ENCODE assay signal across 25 cellular contexts in the genomic region with DNA sequence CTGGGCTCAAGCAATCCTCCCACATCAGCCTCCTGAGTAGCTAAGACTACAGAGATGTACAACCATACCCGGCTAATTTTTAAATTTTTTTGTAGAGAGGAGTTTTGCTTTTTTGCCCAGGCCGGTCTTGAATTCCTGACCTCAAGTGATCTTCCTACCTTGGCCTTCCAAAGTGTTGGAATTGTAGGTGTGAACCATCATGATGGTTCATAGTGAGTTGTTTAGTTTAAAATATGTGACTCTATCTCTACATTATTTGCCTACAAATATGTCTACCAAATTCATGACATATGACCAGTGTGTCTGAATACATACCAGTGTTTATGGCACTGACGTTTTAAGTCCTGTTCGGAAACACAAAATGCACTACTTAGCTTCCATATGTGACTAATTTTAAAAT.
"Had no signal": no experiment of that assay in that cellular context is flagged by ENCODE, and none has a peak within 500 bp of the region (broad histone marks: within the 10 kb centered on the region; RNA-seq: fewer than 3 reads in every experiment).

No MANE protein-coding gene starts in this region.

- H3K4me1 ChIP-seq: colonic mucosa, foreskin keratinocyte had no signal

- H3K27me3 ChIP-seq: colonic mucosa, dorsolateral prefrontal cortex, esophagus muscularis mucosa, esophagus squamous epithelium, foreskin keratinocyte, gastrocnemius medialis, gastroesophageal sphincter, heart left ventricle, heart right ventricle had no signal

- H3K36me3 ChIP-seq: colonic mucosa, esophagus muscularis mucosa, esophagus squamous epithelium, gastrocnemius medialis, gastroesophageal sphincter, heart left ventricle, heart right ventricle had no signal

- ATAC-seq: effector memory CD8-positive, alpha-beta T cell; esophagus mucosa; gastrocnemius medialis; gastroesophageal sphincter; heart left ventricle; heart right ventricle had no signal

- DNase-seq: colonic mucosa; cortex of kidney; dermis blood vessel endothelial cell; dorsolateral prefrontal cortex; effector CD4-positive, alpha-beta T cell; effector CD8-positive, alpha-beta T cell; effector memory CD4-positive, alpha-beta T cell; effector memory CD8-positive, alpha-beta T cell; endodermal cell; erythroblast; esophagus squamous epithelium; foreskin fibroblast; foreskin melanocyte; gastrocnemius medialis; glutamatergic neuron; head of caudate nucleus; heart left ventricle; heart right ventricle had no signal

- H3K27ac ChIP-seq: colonic mucosa, dorsolateral prefrontal cortex, epithelial cell of prostate, esophagus muscularis mucosa, esophagus squamous epithelium, foreskin keratinocyte, gastrocnemius medialis, gastroesophageal sphincter, heart left ventricle, heart right ventricle had no signal

- H3K9me3 Mint-ChIP-seq: dendritic cell treated with granulocyte-macrophage colony-stimulating factor and Interleukin-4, amounts not matched to agents 40 ng/mL and 50 ng/mL, for 4 days; effector memory CD8-positive, alpha-beta T cell; endodermal cell had no signal

- H3K9me3 ChIP-seq: colonic mucosa, esophagus muscularis mucosa, esophagus squamous epithelium, gastrocnemius medialis, gastroesophageal sphincter, heart left ventricle, heart right ventricle had no signal

- H3K4me3 ChIP-seq: colonic mucosa, coronary artery, dorsolateral prefrontal cortex, esophagus muscularis mucosa, esophagus squamous epithelium, gastrocnemius medialis, gastroesophageal sphincter, heart left ventricle, heart right ventricle had no signal

- H3K4me1 Mint-ChIP-seq: endodermal cell had no signal

- H3K4me3 Mint-ChIP-seq: dendritic cell treated with granulocyte-macrophage colony-stimulating factor and Interleukin-4, amounts not matched to agents 40 ng/mL and 50 ng/mL, for 4 days; effector memory CD8-positive, alpha-beta T cell; endodermal cell had no signal

- H3K27me3 Mint-ChIP-seq: dendritic cell treated with granulocyte-macrophage colony-stimulating factor and Interleukin-4, amounts not matched to agents 40 ng/mL and 50 ng/mL, for 4 days; effector memory CD8-positive, alpha-beta T cell had no signal

- H3K27ac Mint-ChIP-seq: dendritic cell treated with granulocyte-macrophage colony-stimulating factor and Interleukin-4, amounts not matched to agents 40 ng/mL and 50 ng/mL, for 4 days; effector memory CD8-positive, alpha-beta T cell; endodermal cell had no signal
